In genomic region chr22:25656724-25657123, GRCh38 we compare ENCODE assay signal across 11 cellular contexts.
DNase-seq lines count a peak whose midpoint lies in the region; ATAC-seq and TF ChIP-seq lines count a peak whose summit lies in the region.
"Had no signal": no experiment of that assay in that cellular context is flagged by ENCODE, and none has a peak within 500 bp of the region (broad histone marks: within the 10 kb centered on the region; RNA-seq: fewer than 3 reads in every experiment).

No MANE protein-coding gene starts in this region.

- H3K9me3 Mint-ChIP-seq in activated naive CD8-positive, alpha-beta T cell treated with anti-CD3 and anti-CD28 coated beads, Interleukin-2, amount 50 U/mL, for 24 hours: no peaks in the 10 kb centered on the region

- no peak overlapping the region for H2AFZ ChIP-seq in OCI-LY3 (ENCODE audit: low read depth, low read length)
- H2AFZ ChIP-seq: parathyroid adenoma had no signal

- intact Hi-C loops in tibial artery (cut with DNase I; ENCODE audit: low total_unique reads): no loop called here

- no peak for TF ChIP-seq POLR2A in gastroesophageal sphincter (IDR thresholded peaks at IDR 0.05)

- H3K4me3 ChIP-seq in OCI-LY3 (ENCODE audit: low read length) (peak overlapping the region; percentile 20; the same call in 1 of the 2 replicates), gastroesophageal sphincter (no peak overlapping the region), tibial artery (no peak overlapping the region), WERI-Rb-1 (ENCODE audit: low read depth, low read length) (no peak overlapping the region)

- TF ChIP-seq CTCF in GM13976 (IDR thresholded peaks at IDR 0.05; ENCODE audit: borderline replicate concordance, control extremely low read depth, extremely low read depth, insufficient read depth, missing control alignments) (no peak), GM20000 (IDR thresholded peaks at IDR 0.05; ENCODE audit: extremely low read depth, missing control alignments) (no peak), OCI-LY3 (IDR thresholded peaks at IDR 0.05; ENCODE audit: low read depth, low read length) (no peak), gastroesophageal sphincter (IDR thresholded peaks at IDR 0.05) (no peak), tibial artery (IDR thresholded peaks at IDR 0.05) (no peak), WERI-Rb-1 (IDR thresholded peaks at IDR 0.05; ENCODE audit: low read depth, low read length) (no peak)

- H3K27me3 ChIP-seq in OCI-LY3 (ENCODE audit: low read depth, low read length) (no peaks in the 10 kb centered on the region), gastroesophageal sphincter (no peaks in the 10 kb centered on the region), tibial artery (no peaks in the 10 kb centered on the region), WERI-Rb-1 (ENCODE audit: insufficient read depth, low read depth, severe bottlenecking) (no peaks in the 10 kb centered on the region)

- peaks cover 5% of the 10 kb centered on the region for H3K4me1 Mint-ChIP-seq in activated naive CD8-positive, alpha-beta T cell treated with anti-CD3 and anti-CD28 coated beads, Interleukin-2, amount 50 U/mL, for 24 hours

- ATAC-seq in HG03103 (IDR thresholded peaks at IDR 0.05; ENCODE audit: low read depth, unreplicated experiment) (peak; percentile 81), gastroesophageal sphincter (no peak)
- no peak for ATAC-seq in activated naive CD8-positive, alpha-beta T cell treated with anti-CD3 and anti-CD28 coated beads, Interleukin-2, amount 50 U/mL, for 24 hours

- H3K27ac ChIP-seq in OCI-LY3 (ENCODE audit: low read length) (peak overlapping the region; percentile 71), gastroesophageal sphincter (no peak overlapping the region), tibial artery (no peak overlapping the region), WERI-Rb-1 (no peak overlapping the region)
- H3K27ac ChIP-seq: parathyroid adenoma had no signal

- peaks cover 35% of the 10 kb centered on the region for H3K4me1 ChIP-seq in OCI-LY3 (ENCODE audit: low read length)
- H3K4me1 ChIP-seq in gastroesophageal sphincter: peaks cover 0 to 18% (median 5%) of the 10 kb centered on the region in 3 donors
- no peaks in the 10 kb centered on the region for H3K4me1 ChIP-seq in tibial artery
- H3K4me1 ChIP-seq: parathyroid adenoma had no signal

- peaks cover 43% of the 10 kb centered on the region for H3K36me3 ChIP-seq in OCI-LY3 (replicated peaks; ENCODE audit: low read depth, low read length)
- H3K36me3 ChIP-seq in gastroesophageal sphincter: no peaks in the 10 kb centered on the region
- no peaks in the 10 kb centered on the region for H3K36me3 ChIP-seq in tibial artery
- no peaks in the 10 kb centered on the region for H3K36me3 ChIP-seq in WERI-Rb-1

- H3K79me2 ChIP-seq in OCI-LY3 (ENCODE audit: low read length): peaks cover 81% of the 10 kb centered on the region
- H3K79me2 ChIP-seq: parathyroid adenoma had no signal

- H3K9me3 ChIP-seq in OCI-LY3 (ENCODE audit: insufficient read depth, low read length) (no peaks in the 10 kb centered on the region), gastroesophageal sphincter (no peaks in the 10 kb centered on the region), tibial artery (no peaks in the 10 kb centered on the region), WERI-Rb-1 (ENCODE audit: severe bottlenecking) (no peaks in the 10 kb centered on the region)

- H3K4me3 Mint-ChIP-seq in activated naive CD8-positive, alpha-beta T cell treated with anti-CD3 and anti-CD28 coated beads, Interleukin-2, amount 50 U/mL, for 24 hours: no peak overlapping the region

- H3K27me3 Mint-ChIP-seq in activated naive CD8-positive, alpha-beta T cell treated with anti-CD3 and anti-CD28 coated beads, Interleukin-2, amount 50 U/mL, for 24 hours: no peaks in the 10 kb centered on the region

- in situ Hi-C loops in GM13976 (cut with MboI; ENCODE audit: low sequenced_read_pairs, unreplicated experiment): no loop called here

- peaks cover 46% of the 10 kb centered on the region for H4K20me1 ChIP-seq in OCI-LY3 (ENCODE audit: insufficient read depth, low read length)

- peak overlapping the region; percentile 76 for H3K4me2 ChIP-seq in OCI-LY3 (ENCODE audit: low read length)

- no peaks in the 10 kb centered on the region for H3K36me3 Mint-ChIP-seq in activated naive CD8-positive, alpha-beta T cell treated with anti-CD3 and anti-CD28 coated beads, Interleukin-2, amount 50 U/mL, for 24 hours (ENCODE audit: low read depth)

- no peak for TF ChIP-seq EP300 in gastroesophageal sphincter (IDR thresholded peaks at IDR 0.05)

- DNase-seq in GM13976 (ENCODE audit: low spot score) (peak; percentile 46), GM20000 (ENCODE audit: low spot score) (peak; percentile 38), tibial artery (no peak), WERI-Rb-1 (no peak)
- DNase-seq in activated naive CD8-positive, alpha-beta T cell treated with anti-CD3 and anti-CD28 coated beads, Interleukin-2, amount 50 U/mL, for 24 hours: no peak
- DNase-seq: activated CD8-positive, alpha-beta memory T cell treated with anti-CD3 and anti-CD28 coated beads, Interleukin-2, amount 50 U/mL, for 48 hours; NCI-H446 had no signal

- peak overlapping the region; percentile 21; the same call in 1 of the 2 replicates for H3K9ac ChIP-seq in OCI-LY3 (ENCODE audit: low read length)
- H3K9ac ChIP-seq: parathyroid adenoma had no signal

- H3K27ac Mint-ChIP-seq in activated naive CD8-positive, alpha-beta T cell treated with anti-CD3 and anti-CD28 coated beads, Interleukin-2, amount 50 U/mL, for 24 hours: no peak overlapping the region

Comparison
In these comparisons a context has a peak if more than half of its experiments do, and no peak if none do; other contexts are left out.
1. DNase-seq: peak in GM13976 (single experiment) and GM20000 (single experiment); none in activated naive CD8-positive, alpha-beta T cell treated with anti-CD3 and anti-CD28 coated beads, Interleukin-2, amount 50 U/mL, for 24 hours (single experiment), tibial artery (0 of 2) and WERI-Rb-1 (single experiment).